In the genomic region with DNA sequence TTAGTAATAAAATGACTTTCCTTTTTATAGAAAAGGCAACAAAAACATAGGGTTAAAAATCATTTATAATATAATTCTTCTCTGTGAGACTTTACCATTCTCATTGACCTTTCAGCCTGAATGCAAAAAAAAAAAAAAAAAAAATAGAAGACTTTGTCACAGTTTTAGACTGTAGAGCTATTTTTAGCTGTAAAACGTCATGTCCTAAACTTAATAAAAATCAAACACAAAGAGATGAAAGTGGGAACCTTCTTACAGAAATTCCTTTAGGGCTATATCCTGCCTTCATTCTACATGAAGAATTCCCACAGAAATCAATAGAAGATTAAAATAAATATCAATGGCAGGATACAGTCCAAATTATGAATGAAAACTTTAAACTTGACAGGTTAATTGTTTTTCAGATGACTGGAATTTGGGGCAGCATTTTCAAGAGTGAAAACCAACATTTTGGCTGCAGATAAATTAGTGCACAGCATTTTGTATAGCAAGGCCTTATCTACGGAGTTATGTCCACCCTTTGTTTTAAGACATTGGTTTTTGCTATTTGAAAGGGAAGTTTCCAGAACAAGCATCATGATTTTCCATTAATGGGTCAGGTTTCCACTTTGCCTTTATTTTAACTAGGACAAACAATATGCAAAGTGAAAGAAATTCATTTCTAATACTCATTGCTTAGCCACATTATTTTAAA, we compare ENCODE assay signal across 18 cellular contexts.
DNase-seq lines count a peak whose midpoint lies in the region; ATAC-seq and TF ChIP-seq lines count a peak whose summit lies in the region.
"Had no signal": no experiment of that assay in that cellular context is flagged by ENCODE, and none has a peak within 500 bp of the region (broad histone marks: within the 10 kb centered on the region; RNA-seq: fewer than 3 reads in every experiment).

No MANE protein-coding gene starts in this region.

- no peak overlapping the region for H3K4me3 ChIP-seq in heart left ventricle
- H3K4me3 ChIP-seq in RWPE2 (ENCODE audit: severe bottlenecking), result no peak overlapping the region
- no peak overlapping the region for H3K4me3 ChIP-seq in skeletal muscle satellite cell (ENCODE audit: low read length)

- H3K9me3 ChIP-seq in heart left ventricle (no peaks in the 10 kb centered on the region), RWPE2 (ENCODE audit: severe bottlenecking) (no peaks in the 10 kb centered on the region), skeletal muscle satellite cell (replicated peaks; ENCODE audit: low read length) (no peaks in the 10 kb centered on the region)

- 36 to 41% (median 37%) methylated on average over 2 of the region's 2 CpGs for WGBS in heart left ventricle, 4 donors

- ATAC-seq in heart left ventricle (peak in 1 of 4 donors; percentile 64), left cardiac atrium (no peak), RWPE2 (ENCODE audit: low read depth) (no peak)

- CTCF ChIA-PET in RWPE1 (lab: Yijun Ruan, JAX), result interaction anchor here (0.7 kb wide), 2 partner anchors 245 to 609 kb away, joined by 5 read pairs; no protein-coding TSS in a partner anchor

- H3K27me3 ChIP-seq in heart left ventricle (no peaks in the 10 kb centered on the region), RWPE2 (ENCODE audit: insufficient read depth, poor library complexity, severe bottlenecking) (no peaks in the 10 kb centered on the region), skeletal muscle satellite cell (ENCODE audit: control insufficient read depth, insufficient read depth, low read length) (no peaks in the 10 kb centered on the region)

- TF ChIP-seq CTCF in heart left ventricle (IDR thresholded peaks at IDR 0.05) (no peak), RWPE2 (IDR thresholded peaks at IDR 0.05; ENCODE audit: poor library complexity, severe bottlenecking) (no peak), RWPE1 (conservative IDR thresholded peaks at IDR 0.05; ENCODE audit: low read depth) (no peak)

- H3K4me1 ChIP-seq in heart left ventricle (peaks cover 0 to 13% (median 0%) of the 10 kb centered on the region in 12 donors), RWPE2 (ENCODE audit: insufficient read depth, poor library complexity, severe bottlenecking) (peaks cover 16% of the 10 kb centered on the region), skeletal muscle satellite cell (ENCODE audit: control insufficient read depth, insufficient read depth, low read length) (peaks cover 39% of the 10 kb centered on the region)

- POLR2A ChIA-PET in RWPE1 (lab: Yijun Ruan, JAX; ENCODE audit: low non-redundant PET), result no interaction called here

- intact Hi-C loops in heart left ventricle (cut with DNase I), result loop anchor here in 3 of 10 donors (2.0 to 10.0 kb wide), 2 partner anchors 154 to 156 kb away; no protein-coding TSS in a partner anchor
- intact Hi-C loops in left cardiac atrium (cut with DNase I), result no loop called here

- H3K4me2 ChIP-seq in skeletal muscle satellite cell (ENCODE audit: low read length), result no peak overlapping the region

- H3K36me3 ChIP-seq in heart left ventricle, result no peaks in the 10 kb centered on the region
- H3K36me3 ChIP-seq in RWPE2 (ENCODE audit: low read depth), result no peaks in the 10 kb centered on the region
- H3K36me3 ChIP-seq in skeletal muscle satellite cell (ENCODE audit: insufficient read depth, low read length), result no peaks in the 10 kb centered on the region

- peak overlapping the region; percentile 49 for H3K9ac ChIP-seq in skeletal muscle satellite cell (ENCODE audit: low read depth, low read length)

- TF ChIP-seq POLR2A in heart left ventricle (IDR thresholded peaks at IDR 0.05), result no peak

- H3K27ac ChIP-seq in heart left ventricle, result peak overlapping the region in 8 of 12 donors; percentile 35 to 79 (median 64)
- H3K27ac ChIP-seq in RWPE2 (ENCODE audit: poor library complexity, severe bottlenecking), result peak overlapping the region; percentile 28
- H3K27ac ChIP-seq in RWPE1, result no peak overlapping the region

- no peak for DNase-seq in heart left ventricle
- no peak for DNase-seq in left cardiac atrium
- DNase-seq in RWPE2 (ENCODE audit: low spot score), result no peak
- DNase-seq in fibroblast of peridontal ligament (ENCODE audit: extremely low read depth), result peak; percentile 45
- DNase-seq in RWPE1 (ENCODE audit: low spot score), result no peak
- DNase-seq in activated CD8-positive, alpha-beta memory T cell treated with anti-CD3 and anti-CD28 coated beads for 24 hours, result no peak
- no peak for DNase-seq in activated gamma-delta T cell treated with Interleukin-2 at 50 U/mL for 16 hours
- DNase-seq: 8988T, DMS53, GF-D8, Kasumi-1, NCI-H1417, NCI-H187, NCI-H446, NCI-H526, OCI-M1, SIG-M5 had no signal
